12 cellular contexts compared by ENCODE assay signal in genomic region chr3:66423791-66424190, GRCh38.
DNase-seq lines count a peak whose midpoint lies in the region; ATAC-seq and TF ChIP-seq lines count a peak whose summit lies in the region.
"Had no signal": no experiment of that assay in that cellular context is flagged by ENCODE, and none has a peak within 500 bp of the region (broad histone marks: within the 10 kb centered on the region; RNA-seq: fewer than 3 reads in every experiment).

No MANE protein-coding gene starts in this region.

- DNase-seq in AG08395 (ENCODE audit: low spot score) (peak; percentile 71), ELR (ENCODE audit: low read depth) (peak; percentile 71), cardiac fibroblast (ENCODE audit: low read depth in 2 of 2) (peak; percentile 65 to 86), mucosa of descending colon (no peak), NCI-H1436 (lab: John Stamatoyannopoulos, UW) (no peak), A172 (ENCODE audit: low spot score) (no peak), SW 1271 (lab: John Stamatoyannopoulos, UW) (no peak)
- DNase-seq: activated CD4-positive, CD25-positive, alpha-beta regulatory T cell; activated gamma-delta T cell; left colon; SK-N-SH had no signal

- ATAC-seq in mucosa of descending colon, result peak; percentile 11
- ATAC-seq: stimulated activated memory B cell treated with anti-CD40 and anti-IgM and Interleukin-4, amounts not matched to agents 10 μg/mL and 1 μg/mL and 100 μg/mL, for 72 hours had no signal

- no peak for TF ChIP-seq CTCF in cardiac fibroblast (IDR thresholded peaks at IDR 0.05; ENCODE audit: low read depth, low read length)
- TF ChIP-seq CTCF in mucosa of descending colon (IDR thresholded peaks at IDR 0.05), result no peak

- intact Hi-C loops in mucosa of descending colon (cut with DNase I, micrococcal nuclease), result loop anchor here in 1 of 2 donors (10.0 kb wide), 1 partner anchor 51 kb away; no protein-coding TSS in a partner anchor

- no peaks in the 10 kb centered on the region for H3K36me3 ChIP-seq in mucosa of descending colon (ENCODE audit: low read depth)

- H3K4me3 ChIP-seq in cardiac fibroblast (replicated peaks in 1 of 2; ENCODE audit: low read depth in 2 of 2, low read length in 2 of 2), result no peak overlapping the region
- no peak overlapping the region for H3K4me3 ChIP-seq in mucosa of descending colon

- H3K9me3 ChIP-seq in mucosa of descending colon, result peaks cover 12% of the 10 kb centered on the region
- H3K9me3 ChIP-seq: SK-N-SH had no signal

- peaks cover 8% of the 10 kb centered on the region for H3K4me1 ChIP-seq in mucosa of descending colon (ENCODE audit: low read depth)

Comparison
In these comparisons a context has a peak if more than half of its experiments do, and no peak if none do; other contexts are left out.
1. DNase-seq: peak in AG08395 (single experiment), ELR (single experiment) and cardiac fibroblast (2 of 2); none in mucosa of descending colon (0 of 3), NCI-H1436 (single experiment), A172 (single experiment) and SW 1271 (0 of 2).